ENCODE assay signal across 1 cellular context in the genomic region with DNA sequence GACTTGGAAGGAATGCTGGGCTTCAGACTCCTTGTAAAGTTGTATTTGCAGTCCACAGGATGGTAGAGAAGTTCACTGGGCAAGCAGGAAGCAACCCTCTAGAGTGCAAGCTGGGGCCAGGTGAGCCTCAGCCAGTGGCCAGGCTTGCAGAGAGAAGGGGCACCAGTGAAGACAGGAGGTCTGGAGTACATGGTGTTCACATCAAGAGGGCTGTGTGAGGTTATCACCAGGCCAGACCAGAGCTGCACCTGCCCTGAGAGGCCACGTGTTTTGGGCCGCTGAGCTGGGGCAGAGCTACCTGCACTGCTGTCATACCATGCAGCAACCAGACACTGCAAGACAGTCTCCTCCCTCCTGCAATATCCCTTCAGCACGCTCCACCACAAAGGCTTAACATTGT.
TF ChIP-seq lines count a peak whose summit lies in the region.

No MANE protein-coding gene starts in this region.

TF ChIP-seq in GM23338, 12 proteins besides CTCF, POLR2A, EP300 and RAD21 (continued from another document):
- TF ChIP-seq, protein P1, sequence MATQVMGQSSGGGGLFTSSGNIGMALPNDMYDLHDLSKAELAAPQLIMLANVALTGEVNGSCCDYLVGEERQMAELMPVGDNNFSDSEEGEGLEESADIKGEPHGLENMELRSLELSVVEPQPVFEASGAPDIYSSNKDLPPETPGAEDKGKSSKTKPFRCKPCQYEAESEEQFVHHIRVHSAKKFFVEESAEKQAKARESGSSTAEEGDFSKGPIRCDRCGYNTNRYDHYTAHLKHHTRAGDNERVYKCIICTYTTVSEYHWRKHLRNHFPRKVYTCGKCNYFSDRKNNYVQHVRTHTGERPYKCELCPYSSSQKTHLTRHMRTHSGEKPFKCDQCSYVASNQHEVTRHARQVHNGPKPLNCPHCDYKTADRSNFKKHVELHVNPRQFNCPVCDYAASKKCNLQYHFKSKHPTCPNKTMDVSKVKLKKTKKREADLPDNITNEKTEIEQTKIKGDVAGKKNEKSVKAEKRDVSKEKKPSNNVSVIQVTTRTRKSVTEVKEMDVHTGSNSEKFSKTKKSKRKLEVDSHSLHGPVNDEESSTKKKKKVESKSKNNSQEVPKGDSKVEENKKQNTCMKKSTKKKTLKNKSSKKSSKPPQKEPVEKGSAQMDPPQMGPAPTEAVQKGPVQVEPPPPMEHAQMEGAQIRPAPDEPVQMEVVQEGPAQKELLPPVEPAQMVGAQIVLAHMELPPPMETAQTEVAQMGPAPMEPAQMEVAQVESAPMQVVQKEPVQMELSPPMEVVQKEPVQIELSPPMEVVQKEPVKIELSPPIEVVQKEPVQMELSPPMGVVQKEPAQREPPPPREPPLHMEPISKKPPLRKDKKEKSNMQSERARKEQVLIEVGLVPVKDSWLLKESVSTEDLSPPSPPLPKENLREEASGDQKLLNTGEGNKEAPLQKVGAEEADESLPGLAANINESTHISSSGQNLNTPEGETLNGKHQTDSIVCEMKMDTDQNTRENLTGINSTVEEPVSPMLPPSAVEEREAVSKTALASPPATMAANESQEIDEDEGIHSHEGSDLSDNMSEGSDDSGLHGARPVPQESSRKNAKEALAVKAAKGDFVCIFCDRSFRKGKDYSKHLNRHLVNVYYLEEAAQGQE (IDR thresholded peaks at IDR 0.05; ENCODE audit: unreplicated experiment) = no peak
